In the genomic region with DNA sequence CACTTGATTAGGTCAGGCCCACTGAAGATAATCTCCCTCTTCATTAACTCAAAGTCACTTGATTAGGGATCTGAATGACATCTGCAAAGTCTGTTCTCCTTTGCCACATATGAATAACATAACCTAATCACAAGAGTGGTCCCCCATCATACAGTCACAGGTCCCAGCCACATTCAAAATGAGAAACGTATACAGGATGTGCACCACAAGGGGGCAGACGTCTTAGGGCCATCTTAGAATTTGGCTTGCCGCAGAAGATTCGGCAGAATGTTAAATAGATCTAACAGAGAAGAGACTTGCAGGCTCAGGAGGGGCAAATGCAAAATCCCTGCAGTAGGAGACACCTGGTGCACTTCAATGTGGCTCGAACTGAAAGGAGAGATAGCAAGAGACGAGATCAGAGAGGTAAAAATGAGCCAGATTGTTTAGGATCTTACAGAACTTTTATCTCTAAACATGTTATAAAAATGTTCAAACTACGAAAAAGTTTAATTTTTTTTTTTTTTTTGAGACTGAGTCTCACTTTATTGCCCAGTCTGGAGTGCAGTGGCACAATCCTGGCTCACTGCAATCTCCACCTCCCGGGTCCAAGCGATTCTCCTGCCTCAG, we compare ENCODE assay signal across 8 cellular contexts. TPM values are rescaled to one million over a fixed set of nuclear protein-coding genes. Genes with fewer than 3 reads are reported as not detected.
DNase-seq lines count a peak whose midpoint lies in the region; ATAC-seq and TF ChIP-seq lines count a peak whose summit lies in the region.

No MANE protein-coding gene starts in this region.

- no peaks in the 10 kb centered on the region for H3K9me3 ChIP-seq in CD4-positive, alpha-beta memory T cell (ENCODE audit: control insufficient read depth in 1 of 2, low read length in 2 of 2)
- 0 out of 2 replicates have a peak, but pooled peaks cover 2% of the 10 kb centered on the region for H3K9me3 ChIP-seq in MG63
- H3K9me3 ChIP-seq in mucosa of descending colon = no peaks in the 10 kb centered on the region

- H3K4me1 Mint-ChIP-seq in CD4-positive, alpha-beta memory T cell = peaks cover 3 to 6% (median 4%) of the 10 kb centered on the region in 4 donors
- peaks cover 11% of the 10 kb centered on the region for H3K4me1 Mint-ChIP-seq in activated CD4-positive, alpha-beta T cell treated with anti-CD3 and anti-CD28 coated beads, Interleukin-2, amount 10 ng/mL, durations not matched to agents 24 days and 14 days

- CTCF ChIA-PET in CD4-positive, alpha-beta memory T cell (lab: Charles Lee; ENCODE audit: partially characterized antibody) = interaction anchor here (0.7 to 1.9 kb wide), 8 partner anchors 10 to 1581 kb away, joined by 3 to 5 read pairs (median 4); a partner anchor contains a TSS

- H3K9me3 Mint-ChIP-seq in CD4-positive, alpha-beta memory T cell = no peaks in the 10 kb centered on the region
- H3K9me3 Mint-ChIP-seq in activated CD4-positive, alpha-beta T cell treated with anti-CD3 and anti-CD28 coated beads, Interleukin-2, amount 10 ng/mL, durations not matched to agents 24 days and 14 days = no peaks in the 10 kb centered on the region

- peaks cover 4 to 9% of the 10 kb centered on the region in 2 donors for H3K27me3 Mint-ChIP-seq in CD4-positive, alpha-beta memory T cell
- H3K27me3 Mint-ChIP-seq in activated CD4-positive, alpha-beta T cell treated with anti-CD3 and anti-CD28 coated beads, Interleukin-2, amount 10 ng/mL, durations not matched to agents 24 days and 14 days = peaks cover 45% of the 10 kb centered on the region

- H3K4me3 Mint-ChIP-seq in CD4-positive, alpha-beta memory T cell = peak overlapping the region in 1 of 8 donors; percentile 51
- no peak overlapping the region for H3K4me3 Mint-ChIP-seq in activated CD4-positive, alpha-beta T cell treated with anti-CD3 and anti-CD28 coated beads, Interleukin-2, amount 10 ng/mL, durations not matched to agents 24 days and 14 days

- peak; percentile 19 for TF ChIP-seq CTCF in mucosa of descending colon (IDR thresholded peaks at IDR 0.05)

- peaks cover 4% of the 10 kb centered on the region for H3K4me1 ChIP-seq in CD4-positive, alpha-beta memory T cell (ENCODE audit: insufficient read depth, low read length)
- H3K4me1 ChIP-seq in mucosa of descending colon (ENCODE audit: low read depth) = no peaks in the 10 kb centered on the region

- peak overlapping the region in 1 of 7 donors; percentile 61 for H3K27ac Mint-ChIP-seq in CD4-positive, alpha-beta memory T cell
- H3K27ac Mint-ChIP-seq in activated CD4-positive, alpha-beta T cell treated with anti-CD3 and anti-CD28 coated beads, Interleukin-2, amount 10 ng/mL, durations not matched to agents 24 days and 14 days = no peak overlapping the region

- no peak overlapping the region for H3K4me3 ChIP-seq in CD4-positive, alpha-beta memory T cell (ENCODE audit: low read length in 2 of 2)
- H3K4me3 ChIP-seq in MG63 (no peak overlapping the region), mucosa of descending colon (no peak overlapping the region)

- ATAC-seq in GM21367 (IDR thresholded peaks at IDR 0.05; ENCODE audit: unreplicated experiment) (peak; percentile 77), mucosa of descending colon (peak; percentile 42)

- DNase-seq in CD4-positive, alpha-beta memory T cell = peak; percentile 45 to 73 (median 62)
- DNase-seq in MG63 (peak; percentile 36), dermis blood vessel endothelial cell (peak; percentile 74), mucosa of descending colon (peak in 1 of 3 donors; percentile 68), GOT3 (lab: John Stamatoyannopoulos, UW) (no peak)
- DNase-seq in activated CD4-positive, alpha-beta T cell treated with anti-CD3 and anti-CD28 coated beads, Interleukin-2, amount 10 ng/mL, durations not matched to agents 24 days and 14 days = peak; percentile 87
- peak; percentile 43 for DNase-seq in stimulated activated naive CD4-positive, alpha-beta T cell treated with Interleukin-2 at 50 U/mL for 16 hours (lab: John Stamatoyannopoulos, UW)

- no peak overlapping the region for H3K27ac ChIP-seq in CD4-positive, alpha-beta memory T cell (ENCODE audit: low read depth, low read length)

- no peaks in the 10 kb centered on the region for H3K36me3 ChIP-seq in CD4-positive, alpha-beta memory T cell (ENCODE audit: insufficient read depth, low read length)
- no peaks in the 10 kb centered on the region for H3K36me3 ChIP-seq in MG63
- no peaks in the 10 kb centered on the region for H3K36me3 ChIP-seq in mucosa of descending colon (ENCODE audit: low read depth)

- intact Hi-C loops in CD4-positive, alpha-beta memory T cell (cut with micrococcal nuclease) = loop anchor here (1.0 to 2.0 kb wide), 4 partner anchors 10 to 1758 kb away; a partner anchor contains a TSS
- intact Hi-C loops in activated CD4-positive, alpha-beta T cell treated with anti-CD3 and anti-CD28 coated beads, Interleukin-2, amount 10 ng/mL, durations not matched to agents 24 days and 14 days (cut with micrococcal nuclease) = no loop called here
- intact Hi-C loops in mucosa of descending colon (cut with DNase I, micrococcal nuclease) = no loop called here

- H3K36me3 Mint-ChIP-seq in CD4-positive, alpha-beta memory T cell = no peaks in the 10 kb centered on the region
- H3K36me3 Mint-ChIP-seq in activated CD4-positive, alpha-beta T cell treated with anti-CD3 and anti-CD28 coated beads, Interleukin-2, amount 10 ng/mL, durations not matched to agents 24 days and 14 days (ENCODE audit: low read depth) = no peaks in the 10 kb centered on the region

- POLR2A ChIA-PET in CD4-positive, alpha-beta memory T cell (lab: Charles Lee; ENCODE audit: partially characterized antibody) = interaction anchor here (2.6 kb wide), 1 partner anchor 10 kb away, joined by 7 read pairs; a partner anchor contains a TSS

- no peaks in the 10 kb centered on the region for H3K27me3 ChIP-seq in CD4-positive, alpha-beta memory T cell (ENCODE audit: insufficient read depth, low read length)
- no peaks in the 10 kb centered on the region for H3K27me3 ChIP-seq in MG63

RNA-seq across cellular contexts. Expression of a gene that starts 10.4 kb away (rescaled TPM):
- 10 to 100 TPM; 53.4 to 59.5 TPM for total RNA-seq in CD4-positive, alpha-beta memory T cell
- 10 to 100 TPM; 43.8 to 96.1 TPM for polyA plus RNA-seq in CD4-positive, alpha-beta memory T cell
- total RNA-seq in MG63 (2014; rRNA removed; shearing (Covaris generic); ENCODE audit: low replicate concordance) = 25.4 and 43.4 TPM in 2 replicates
- 82.2 and 87.3 TPM in 2 replicates for total RNA-seq in activated CD4-positive, alpha-beta T cell treated with anti-CD3 and anti-CD28 coated beads, Interleukin-2, amount 10 ng/mL, durations not matched to agents 24 days and 14 days
- total RNA-seq in dermis blood vessel endothelial cell (29.6 and 47.3 TPM in 2 replicates), mucosa of descending colon (10 to 100 TPM; 24.1 to 36.3 (median 27.3) TPM)

RNA-seq across cellular contexts. Expression of a gene that starts 59.4 kb away (rescaled TPM):
- 1 to 10 TPM; 3.5 to 3.8 TPM for total RNA-seq in CD4-positive, alpha-beta memory T cell
- 10 to 100 TPM; 10.6 to 33.7 TPM for polyA plus RNA-seq in CD4-positive, alpha-beta memory T cell
- 0.59 TPM in 1 of 2 replicates, not detected in the other for total RNA-seq in MG63 (2014; rRNA removed; shearing (Covaris generic); ENCODE audit: low replicate concordance)
- total RNA-seq in activated CD4-positive, alpha-beta T cell treated with anti-CD3 and anti-CD28 coated beads, Interleukin-2, amount 10 ng/mL, durations not matched to agents 24 days and 14 days = 76.0 and 79.9 TPM in 2 replicates
- total RNA-seq in dermis blood vessel endothelial cell (20.9 and 31.3 TPM in 2 replicates), mucosa of descending colon (10 to 100 TPM; 21.5 to 40.1 (median 23.9) TPM)
